In genomic region chr3:4829031-4829394, GRCh38 we compare ENCODE assay signal across 1 cellular context.
TF ChIP-seq lines count a peak whose summit lies in the region.

No MANE protein-coding gene starts in this region.

TF ChIP-seq in HEK293, 187 proteins besides CTCF, POLR2A, EP300 and RAD21 (continued from another document and continues in another):
- no peak for TF ChIP-seq ZSCAN4 (tag by site-specific recombination; IDR thresholded peaks at IDR 0.05)
- peak; percentile 62; the same call in 1 of the 2 replicates for TF ChIP-seq ATF2 (tag by site-specific recombination; IDR thresholded peaks at IDR 0.05; ENCODE audit: low read depth)
- TF ChIP-seq ZNF121 (tag by site-specific recombination; IDR thresholded peaks at IDR 0.05): no peak
- TF ChIP-seq ZNF10 (tag by site-specific recombination; IDR thresholded peaks at IDR 0.05): 0 out of 2 replicates have a peak, but pooled peaks have one; percentile 50
- TF ChIP-seq ZBTB11 (tag by site-specific recombination; conservative IDR thresholded peaks at IDR 0.05; ENCODE audit: low read depth): no peak
- no peak for TF ChIP-seq ZNF274 (IDR thresholded peaks at IDR 0.05; ENCODE audit: low read length)
- TF ChIP-seq ZNF274 (tag by site-specific recombination; IDR thresholded peaks at IDR 0.05; ENCODE audit: borderline replicate concordance): no peak
- no peak for TF ChIP-seq SP3 (tag by site-specific recombination; IDR thresholded peaks at IDR 0.05)
- no peak for TF ChIP-seq PATZ1 (tag by site-specific recombination; IDR thresholded peaks at IDR 0.05)
- TF ChIP-seq ZBTB8A (tag by site-specific recombination; IDR thresholded peaks at IDR 0.05): no peak
- TF ChIP-seq ZSCAN30 (tag by site-specific recombination; IDR thresholded peaks at IDR 0.05): 0 out of 2 replicates have a peak, but pooled peaks have one; percentile 47
- no peak for TF ChIP-seq HOXC10 (CRISPR knock-in tag; IDR thresholded peaks at IDR 0.05)
- TF ChIP-seq OVOL3 (tag by site-specific recombination; IDR thresholded peaks at IDR 0.05): no peak
- TF ChIP-seq, protein P1, sequence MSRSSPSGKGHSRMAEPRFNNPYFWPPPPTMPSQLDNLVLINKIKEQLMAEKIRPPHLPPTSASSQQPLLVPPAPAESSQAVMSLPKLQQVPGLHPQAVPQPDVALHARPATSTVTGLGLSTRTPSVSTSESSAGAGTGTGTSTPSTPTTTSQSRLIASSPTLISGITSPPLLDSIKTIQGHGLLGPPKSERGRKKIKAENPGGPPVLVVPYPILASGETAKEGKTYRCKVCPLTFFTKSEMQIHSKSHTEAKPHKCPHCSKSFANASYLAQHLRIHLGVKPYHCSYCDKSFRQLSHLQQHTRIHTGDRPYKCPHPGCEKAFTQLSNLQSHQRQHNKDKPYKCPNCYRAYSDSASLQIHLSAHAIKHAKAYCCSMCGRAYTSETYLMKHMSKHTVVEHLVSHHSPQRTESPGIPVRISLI (tag by site-specific recombination; IDR thresholded peaks at IDR 0.05): no peak
- TF ChIP-seq ZNF133 (tag by site-specific recombination; IDR thresholded peaks at IDR 0.05): no peak
- TF ChIP-seq ZNF155 (tag by site-specific recombination; IDR thresholded peaks at IDR 0.05): no peak
- no peak for TF ChIP-seq ZNF223 (tag by site-specific recombination; IDR thresholded peaks at IDR 0.05)
- no peak for TF ChIP-seq ELK4 (IDR thresholded peaks at IDR 0.05; ENCODE audit: borderline replicate concordance, low read depth, low read length)
- TF ChIP-seq ZNF76 (tag by site-specific recombination; IDR thresholded peaks at IDR 0.05; ENCODE audit: borderline replicate concordance, low read depth): no peak
- no peak for TF ChIP-seq ZNF610 (tag by site-specific recombination; IDR thresholded peaks at IDR 0.05; ENCODE audit: borderline replicate concordance)
- TF ChIP-seq INSM2 (tag by site-specific recombination; IDR thresholded peaks at IDR 0.05): no peak
- no peak for TF ChIP-seq ZNF26 (tag by site-specific recombination; IDR thresholded peaks at IDR 0.05)
- no peak for TF ChIP-seq FEZF1 (tag by site-specific recombination; IDR thresholded peaks at IDR 0.05)
- TF ChIP-seq ZNF664 (tag by site-specific recombination; IDR thresholded peaks at IDR 0.05): no peak
- no peak for TF ChIP-seq REPIN1 (tag by site-specific recombination; IDR thresholded peaks at IDR 0.05; ENCODE audit: low read depth)
- no peak for TF ChIP-seq GLIS2 (tag by site-specific recombination; IDR thresholded peaks at IDR 0.05)
- TF ChIP-seq ZNF776 (tag by site-specific recombination; IDR thresholded peaks at IDR 0.05; ENCODE audit: borderline replicate concordance): no peak
- no peak for TF ChIP-seq KLF1 (tag by site-specific recombination; IDR thresholded peaks at IDR 0.05)
- TF ChIP-seq, protein P2, sequence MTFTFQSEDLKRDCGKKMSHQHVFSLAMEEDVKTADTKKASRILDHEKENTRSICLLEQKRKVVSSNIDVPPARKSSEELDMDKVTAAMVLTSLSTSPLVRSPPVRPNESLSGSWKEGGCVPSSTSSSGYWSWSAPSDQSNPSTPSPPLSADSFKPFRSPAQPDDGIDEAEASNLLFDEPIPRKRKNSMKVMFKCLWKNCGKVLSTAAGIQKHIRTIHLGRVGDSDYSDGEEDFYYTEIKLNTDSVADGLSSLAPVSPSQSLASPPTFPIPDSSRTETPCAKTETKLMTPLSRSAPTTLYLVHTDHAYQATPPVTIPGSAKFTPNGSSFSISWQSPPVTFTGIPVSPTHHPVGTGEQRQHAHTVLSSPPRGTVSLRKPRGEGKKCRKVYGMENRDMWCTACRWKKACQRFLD (tag by site-specific recombination; IDR thresholded peaks at IDR 0.05): no peak
- TF ChIP-seq KLF10 (tag by site-specific recombination; IDR thresholded peaks at IDR 0.05): peak; percentile 46
- TF ChIP-seq, protein P3, sequence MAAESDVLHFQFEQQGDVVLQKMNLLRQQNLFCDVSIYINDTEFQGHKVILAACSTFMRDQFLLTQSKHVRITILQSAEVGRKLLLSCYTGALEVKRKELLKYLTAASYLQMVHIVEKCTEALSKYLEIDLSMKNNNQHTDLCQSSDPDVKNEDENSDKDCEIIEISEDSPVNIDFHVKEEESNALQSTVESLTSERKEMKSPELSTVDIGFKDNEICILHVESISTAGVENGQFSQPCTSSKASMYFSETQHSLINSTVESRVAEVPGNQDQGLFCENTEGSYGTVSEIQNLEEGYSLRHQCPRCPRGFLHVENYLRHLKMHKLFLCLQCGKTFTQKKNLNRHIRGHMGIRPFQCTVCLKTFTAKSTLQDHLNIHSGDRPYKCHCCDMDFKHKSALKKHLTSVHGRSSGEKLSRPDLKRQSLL (tag by site-specific recombination; IDR thresholded peaks at IDR 0.05): peak; percentile 86; the same call in 1 of the 2 replicates
- peak; percentile 94 for TF ChIP-seq TSHZ1 (tag by site-specific recombination; IDR thresholded peaks at IDR 0.05; ENCODE audit: borderline replicate concordance)
- no peak for TF ChIP-seq YY2 (tag by site-specific recombination; IDR thresholded peaks at IDR 0.05)
- peak; percentile 29; the same call in 1 of the 2 replicates for TF ChIP-seq SP7 (tag by site-specific recombination; IDR thresholded peaks at IDR 0.05)
